Comparison of ENCODE assay signal across 7 cellular contexts in genomic region chrX:149630681-149631292, GRCh38. TPM values are rescaled to one million over a fixed set of nuclear protein-coding genes. Genes with fewer than 3 reads are reported as not detected.
DNase-seq lines count a peak whose midpoint lies in the region; ATAC-seq and TF ChIP-seq lines count a peak whose summit lies in the region.

No MANE protein-coding gene starts in this region.

- H3K4me3 ChIP-seq in ascending aorta (peak overlapping the region; percentile 59 to 85), iPS-11a (ENCODE audit: low read depth, low read length) (peak overlapping the region; percentile 66), gastrocnemius medialis (peak overlapping the region; percentile 63 to 73 (median 66))

- no peak for TF ChIP-seq CTCF in ascending aorta (IDR thresholded peaks at IDR 0.05)
- TF ChIP-seq CTCF in gastrocnemius medialis (IDR thresholded peaks at IDR 0.05 in 4 of 5, conservative IDR thresholded peaks at IDR 0.05 in 1 of 5) = peak in 1 of 5 experiments; percentile 22

- in situ Hi-C loops in KBM-7 (cut with MboI; ENCODE audit: low pct_unique_long_range_greater_than_20kb, low sequenced_read_pairs) = loop anchor here (25.0 kb wide), 1 partner anchor 118 kb away; the partner anchor contains the start of gene IDS
- in situ Hi-C loops in gastrocnemius medialis (cut with MboI; ENCODE audit: low sequenced_read_pairs in 4 of 4) = loop anchor here in 1 of 4 donors (25.0 kb wide), 1 partner anchor 1718 kb away; the partner anchor contains the start of gene FMR1

- peak overlapping the region; percentile 38 to 45 for H3K27ac ChIP-seq in ascending aorta
- peak overlapping the region; percentile 70 to 82 (median 76) for H3K27ac ChIP-seq in gastrocnemius medialis

- DNase-seq in GM03348 (ENCODE audit: low spot score) (peak; percentile 61), KBM-7 (peak; percentile 53), ascending aorta (ENCODE audit: low spot score in 2 of 2) (no peak), gastrocnemius medialis (peak; percentile 9 to 23), NCI-H1436 (lab: John Stamatoyannopoulos, UW) (no peak)

- H3K36me3 ChIP-seq in ascending aorta (no peaks in the 10 kb centered on the region), gastrocnemius medialis (no peaks in the 10 kb centered on the region)

- ATAC-seq in gastrocnemius medialis (peak; percentile 76 to 88), GM18517 (IDR thresholded peaks at IDR 0.05; ENCODE audit: unreplicated experiment) (no peak)

- intact Hi-C loops in ascending aorta (cut with DNase I) = loop anchor here (10.0 kb wide), 1 partner anchor 126 kb away; the partner anchor contains the start of gene IDS
- intact Hi-C loops in gastrocnemius medialis (cut with DNase I; ENCODE audit: low total_unique reads) = loop anchor here (10.0 kb wide), 1 partner anchor 1764 kb away; the partner anchor contains the start of gene VMA21

- H3K4me1 ChIP-seq in ascending aorta = no peaks in the 10 kb centered on the region
- H3K4me1 ChIP-seq in gastrocnemius medialis = peaks cover 12 to 15% of the 10 kb centered on the region in 2 donors

- no peak for TF ChIP-seq POLR2A in gastrocnemius medialis (IDR thresholded peaks at IDR 0.05)

- H3K9me3 ChIP-seq in ascending aorta (no peaks in the 10 kb centered on the region), gastrocnemius medialis (no peaks in the 10 kb centered on the region)

- H3K27me3 ChIP-seq in ascending aorta (no peaks in the 10 kb centered on the region), gastrocnemius medialis (no peaks in the 10 kb centered on the region)

RNA-seq across cellular contexts. Expression of gene TMEM185A, which starts 0.8 kb away (rescaled TPM):
- total RNA-seq in ascending aorta (12.6 TPM), gastrocnemius medialis (1 to 10 TPM; 4.4 to 8.5 (median 7.7) TPM)

RNA-seq across cellular contexts. Expression of gene HSFX2, which starts 35.7 kb away (rescaled TPM):
- total RNA-seq in ascending aorta (not detected), gastrocnemius medialis (1 to 10 TPM in 1 of 4 donors, under 1 TPM in 2, not detected in 1; 0.36 to 2.0 (median 0.49) TPM)

RNA-seq across cellular contexts. Expression of gene MAGEA9B, which starts 43.5 kb away (rescaled TPM):
- total RNA-seq in ascending aorta = not detected
- not detected for total RNA-seq in gastrocnemius medialis

Comparison
In these comparisons a context has a peak if more than half of its experiments do, and no peak if none do; other contexts are left out.
1. DNase-seq: peak in GM03348 (single experiment), KBM-7 (single experiment) and gastrocnemius medialis (2 of 2); none in ascending aorta (0 of 2) and NCI-H1436 (single experiment).
2. Peak in every context shown above with its lines, with median percentiles within 50 percentile points of each other: H3K4me3 ChIP-seq.